In the genomic region with DNA sequence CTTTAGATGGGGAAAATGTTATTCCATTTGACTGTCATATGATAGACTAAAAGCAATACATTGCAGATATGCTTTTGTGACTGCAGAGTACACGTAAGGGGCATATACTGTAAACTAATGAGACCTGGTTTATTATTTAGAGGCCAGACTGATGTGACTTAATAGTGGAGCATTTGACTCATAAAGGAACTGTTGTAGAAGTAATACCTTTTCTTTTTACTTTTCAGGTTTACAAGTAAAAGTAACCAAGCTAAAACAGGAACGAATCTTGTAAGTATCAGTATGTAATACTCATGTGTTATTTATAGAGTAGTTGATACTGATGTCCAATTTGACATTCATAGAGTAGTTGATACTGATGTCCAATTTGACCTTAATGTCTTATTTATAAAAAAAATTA, we compare ENCODE assay signal across 18 cellular contexts. TPM values are rescaled to one million over a fixed set of nuclear protein-coding genes. Genes with fewer than 3 reads are reported as not detected.
DNase-seq lines count a peak whose midpoint lies in the region; ATAC-seq, FAIRE-seq and TF ChIP-seq lines count a peak whose summit lies in the region.
"Had no signal": no experiment of that assay in that cellular context is flagged by ENCODE, and none has a peak within 500 bp of the region (broad histone marks: within the 10 kb centered on the region; RNA-seq: fewer than 3 reads in every experiment).

No MANE protein-coding gene starts in this region.

- no peaks in the 10 kb centered on the region for H3K9me2 ChIP-seq in GM23248 (ENCODE audit: insufficient read depth)

- TF ChIP-seq EP300 in esophagus muscularis mucosa (IDR thresholded peaks at IDR 0.05) (no peak), HepG2 (IDR thresholded peaks at IDR 0.05; ENCODE audit: low read depth in 2 of 2, low read length in 2 of 2) (no peak), HepG2 (CRISPR knock-in tag; IDR thresholded peaks at IDR 0.05; ENCODE audit: borderline replicate concordance) (no peak)

- peak overlapping the region; percentile 70 for H3K4me2 ChIP-seq in GM23248 (ENCODE audit: unreplicated experiment)
- H3K4me2 ChIP-seq in osteoblast (ENCODE audit: insufficient read depth, low read length), result no peak overlapping the region
- no peak overlapping the region for H3K4me2 ChIP-seq in HepG2 (ENCODE audit: low read depth, low read length)

- H3K4me1 ChIP-seq in GM23248 (ENCODE audit: insufficient read depth) (peaks cover 19% of the 10 kb centered on the region), osteoblast (ENCODE audit: insufficient read depth, low read length) (no peaks in the 10 kb centered on the region), esophagus muscularis mucosa (peaks cover 0 to 3% (median 0%) of the 10 kb centered on the region in 4 donors), HepG2 (ENCODE audit: insufficient read depth, low read length) (no peaks in the 10 kb centered on the region)

- BruUV-seq in HepG2 (replicated peaks; lab: Mats Ljungman, UMichigan), result no TSS peak

- H4K20me1 ChIP-seq in GM23248 (ENCODE audit: insufficient read depth), result no peaks in the 10 kb centered on the region
- no peaks in the 10 kb centered on the region for H4K20me1 ChIP-seq in osteoblast (ENCODE audit: insufficient read depth, low read length)
- H4K20me1 ChIP-seq in HepG2 (ENCODE audit: insufficient read depth, low read length), result no peaks in the 10 kb centered on the region

- no peaks in the 10 kb centered on the region for H3K9me3 ChIP-seq in GM23248 (ENCODE audit: low read depth)
- no peaks in the 10 kb centered on the region for H3K9me3 ChIP-seq in osteoblast (ENCODE audit: low read depth, low read length)
- H3K9me3 ChIP-seq in esophagus muscularis mucosa, result no peaks in the 10 kb centered on the region
- no peaks in the 10 kb centered on the region for H3K9me3 ChIP-seq in HepG2 (ENCODE audit: low read length)

- no peak overlapping the region for H3K9ac ChIP-seq in GM23248
- H3K9ac ChIP-seq in HepG2 (ENCODE audit: insufficient read depth, low read depth, low read length), result no peak overlapping the region

- FAIRE-seq in HepG2 (lab: Jason Lieb, UNC), result no peak
- FAIRE-seq: A204.1 had no signal

- DNase-seq in activated CD4-positive, CD25-positive, alpha-beta regulatory T cell (lab: John Stamatoyannopoulos, UW), result no peak
- DNase-seq in GM23248, result no peak
- peak; percentile 19 for DNase-seq in osteoblast (ENCODE audit: insufficient read length, low spot score, missing footprints)
- DNase-seq in A172 (ENCODE audit: low spot score), result no peak
- no peak for DNase-seq in esophagus muscularis mucosa (ENCODE audit: extremely low spot score)
- DNase-seq in HepG2 (ENCODE audit: low spot score), result no peak
- DNase-seq: C1 segment of cervical spinal cord, H9, NCI-H1105 treated with DMSO at 0.1 percent for 48 hours, NCI-H1694 treated with DMSO at 0.1 percent for 48 hours, NCI-H2107, NCI-H2227 treated with DMSO at 0.1 percent for 48 hours, NCI-H524, T-cell had no signal

- CTCF ChIA-PET in HepG2 (lab: Yijun Ruan, JAX; ENCODE audit: low intra/inter-chr PET ratio, low total read pairs), result no interaction called here

- no peak for TF ChIP-seq POLR2A in esophagus muscularis mucosa (IDR thresholded peaks at IDR 0.05; ENCODE audit: low read depth)
- TF ChIP-seq POLR2A in HepG2 (IDR thresholded peaks at IDR 0.05; ENCODE audit: insufficient read depth in 1 of 2, low read depth in 2 of 2, low read length in 2 of 2), result no peak

- in situ Hi-C loops in GM23248 (cut with MboI) (no loop called here), HepG2 (cut with HindIII; ENCODE audit: extremely low pct_ligation_motif_present, low pct_unique_long_range_greater_than_20kb) (no loop called here)

- peaks cover 7% of the 10 kb centered on the region; the same call in 1 of the 2 replicates for H3F3A ChIP-seq in GM23248 (ENCODE audit: insufficient read depth)

- H3K27me3 ChIP-seq in GM23248 (replicated peaks; ENCODE audit: insufficient read depth), result no peaks in the 10 kb centered on the region
- no peaks in the 10 kb centered on the region for H3K27me3 ChIP-seq in osteoblast (ENCODE audit: insufficient read depth, low read length)
- H3K27me3 ChIP-seq in esophagus muscularis mucosa, result no peaks in the 10 kb centered on the region
- H3K27me3 ChIP-seq in HepG2 (ENCODE audit: control insufficient read depth in 1 of 2, insufficient read depth in 2 of 2, low read length in 2 of 2), result no peaks in the 10 kb centered on the region

- POLR2A ChIA-PET in HepG2 (lab: Yijun Ruan, JAX), result no interaction called here

- TF ChIP-seq CTCF in osteoblast (IDR thresholded peaks at IDR 0.05; ENCODE audit: extremely low read depth, low read depth, low read length) (no peak), esophagus muscularis mucosa (IDR thresholded peaks at IDR 0.05) (no peak), HepG2 (CRISPR knock-in tag; IDR thresholded peaks at IDR 0.05) (no peak)

- TF ChIP-seq RAD21 in HepG2 (CRISPR knock-in tag; IDR thresholded peaks at IDR 0.05), result no peak

- H3K27ac ChIP-seq in GM23248 (peak overlapping the region; percentile 22; the same call in 1 of the 2 replicates), osteoblast (ENCODE audit: low read depth, low read length) (no peak overlapping the region), esophagus muscularis mucosa (replicated peaks in 1 of 4) (no peak overlapping the region), HepG2 (ENCODE audit: extremely low read length, insufficient read depth, low read length) (no peak overlapping the region)

- peaks cover 7% of the 10 kb centered on the region for H3K36me3 ChIP-seq in GM23248 (ENCODE audit: low read depth)
- H3K36me3 ChIP-seq in osteoblast (ENCODE audit: insufficient read depth, low read length), result peaks cover 9% of the 10 kb centered on the region
- peaks cover 1 to 22% (median 7%) of the 10 kb centered on the region in 4 donors for H3K36me3 ChIP-seq in esophagus muscularis mucosa
- peaks cover 3 to 32% of the 10 kb centered on the region in 2 experiments for H3K36me3 ChIP-seq in HepG2 (replicated peaks in 1 of 2; ENCODE audit: control insufficient read depth in 1 of 2, insufficient read depth in 2 of 2, low read length in 2 of 2)

- intact Hi-C loops in esophagus muscularis mucosa (cut with DNase I), result no loop called here
- intact Hi-C loops in HepG2 (cut with micrococcal nuclease; ENCODE audit: unreplicated experiment), result no loop called here

- H3K79me2 ChIP-seq in GM23248 (ENCODE audit: insufficient read depth) (no peaks in the 10 kb centered on the region), osteoblast (ENCODE audit: insufficient read depth, low read length) (no peaks in the 10 kb centered on the region), HepG2 (ENCODE audit: insufficient read depth, low read length) (no peaks in the 10 kb centered on the region)

- WGBS in GM23248 (ENCODE audit: low coverage in 1 of 2, low lambda C conversion rate in 2 of 2, missing lambda C conversion rate in 2 of 2), 2 experiments, result 97 to 98% methylated on average over 2 of the region's 2 CpGs
- 90% methylated on average over 2 of the region's 2 CpGs for WGBS in esophagus muscularis mucosa
- 95% methylated on average over 2 of the region's 2 CpGs for whole genome bisulfite sequencing in HepG2 (ENCODE audit: low lambda C conversion rate)

- peak; percentile 46 to 72 for ATAC-seq in activated CD4-positive, CD25-positive, alpha-beta regulatory T cell treated with anti-CD3 and anti-CD28 coated beads, Interleukin-2, amount 50 U/mL, for 24 hours
- ATAC-seq in HG03280 (IDR thresholded peaks at IDR 0.05; ENCODE audit: unreplicated experiment), result peak; percentile 52
- no peak for ATAC-seq in HepG2
- ATAC-seq: Panc1, T-cell had no signal

- no peak overlapping the region for H2AFZ ChIP-seq in GM23248
- peak overlapping the region; percentile 19 for H2AFZ ChIP-seq in osteoblast (ENCODE audit: low read length)
- H2AFZ ChIP-seq in HepG2 (ENCODE audit: low read length), result no peak overlapping the region

- no peak overlapping the region for H3K4me3 ChIP-seq in GM23248
- H3K4me3 ChIP-seq in osteoblast (ENCODE audit: insufficient read depth, low read length), result no peak overlapping the region
- no peak overlapping the region for H3K4me3 ChIP-seq in esophagus muscularis mucosa
- H3K4me3 ChIP-seq in HepG2 (replicated peaks in 1 of 3; ENCODE audit: insufficient read depth in 1 of 3, low read depth in 2 of 3, low read length in 3 of 3), result no peak overlapping the region

TF ChIP-seq in HepG2, 621 proteins besides CTCF, POLR2A, EP300 and RAD21 (continues in another document):
- TF ChIP-seq ZNF644 (CRISPR knock-in tag; IDR thresholded peaks at IDR 0.05; ENCODE audit: low read depth), result no peak

RNA-seq across cellular contexts. Expression of a gene that starts 13.1 kb away (rescaled TPM):
- 34.9 and 45.2 TPM in 2 replicates for total RNA-seq in GM23248 (2014; rRNA removed; shearing (Covaris generic))
- polyA plus RNA-seq in GM23248 (2016; fragmentation: Nextera tagmentation; extraction: Ambion mirVana) (26.9 and 27.1 TPM in 2 replicates), HepG2 (2011; rRNA removed) (10.9 and 14.2 TPM in 2 replicates)
- total RNA-seq in osteoblast (40.2 and 48.9 TPM in 2 replicates), esophagus muscularis mucosa (10 to 100 TPM; 12.4 to 23.9 (median 15.4) TPM), HepG2 (2016; rRNA removed; fragmentation: Illumina TruSeq; extraction: Trizol) (47.4 and 68.5 TPM in 2 replicates)
- total RNA-seq in A172 (2014; rRNA removed; shearing (Covaris generic)), result 63.4 and 95.1 TPM in 2 replicates
- total RNA-seq in HepG2 (2016; cell fraction: cytosol; rRNA removed; fragmentation: Illumina TruSeq; extraction: Trizol; ENCODE audit: low read depth), result 30.0 and 33.7 TPM in 2 replicates
- 41.7 and 67.3 TPM in 2 replicates for total RNA-seq in HepG2 (2016; cell fraction: insoluble cytoplasmic fraction; rRNA removed; fragmentation: Illumina TruSeq; extraction: Trizol)
- total RNA-seq in HepG2 (2016; cell fraction: membrane; rRNA removed; fragmentation: Illumina TruSeq; extraction: Trizol), result 54.2 and 60.1 TPM in 2 replicates
- 31.6 and 34.5 TPM in 2 replicates for total RNA-seq in HepG2 (2016; cell fraction: nucleus; rRNA removed; fragmentation: Illumina TruSeq; extraction: Trizol)
- polyA plus RNA-seq in HepG2 (2011; cell fraction: cytosol; rRNA removed), result 4.7 and 9.6 TPM in 2 replicates
- polyA plus RNA-seq in HepG2 (2011; cell fraction: nucleus; rRNA removed), result 2.7 and 4.2 TPM in 2 replicates
- 17.4 and 18.9 TPM in 2 replicates for polyA plus RNA-seq in HepG2 (2012)
- 18.4 and 18.5 TPM in 2 replicates for polyA plus RNA-seq in HepG2 (2016; cell fraction: cytosol; fragmentation: Illumina TruSeq; extraction: Trizol; ENCODE audit: low read depth)
- 52.2 and 53.7 TPM in 2 replicates for polyA plus RNA-seq in HepG2 (2016; cell fraction: insoluble cytoplasmic fraction; fragmentation: Illumina TruSeq; extraction: Trizol; ENCODE audit: low read depth)
- 33.1 and 36.4 TPM in 2 replicates for polyA plus RNA-seq in HepG2 (2016; cell fraction: membrane; fragmentation: Illumina TruSeq; extraction: Trizol; ENCODE audit: low read depth)
- polyA plus RNA-seq in HepG2 (2016; cell fraction: nucleus; fragmentation: Illumina TruSeq; extraction: Trizol; ENCODE audit: insufficient read depth, low read depth), result 23.3 and 24.4 TPM in 2 replicates
- polyA minus RNA-seq in HepG2 (2011; rRNA and poly(A)+ RNA removed; ENCODE audit: low replicate concordance), result 4.0 and 26.1 TPM in 2 replicates
- 13.6 and 17.0 TPM in 2 replicates for polyA minus RNA-seq in HepG2 (2011; cell fraction: cytosol; rRNA and poly(A)+ RNA removed)
- 21.3 and 28.7 TPM in 2 replicates for polyA minus RNA-seq in HepG2 (2011; cell fraction: nucleus; rRNA and poly(A)+ RNA removed)
